In the genomic region with DNA sequence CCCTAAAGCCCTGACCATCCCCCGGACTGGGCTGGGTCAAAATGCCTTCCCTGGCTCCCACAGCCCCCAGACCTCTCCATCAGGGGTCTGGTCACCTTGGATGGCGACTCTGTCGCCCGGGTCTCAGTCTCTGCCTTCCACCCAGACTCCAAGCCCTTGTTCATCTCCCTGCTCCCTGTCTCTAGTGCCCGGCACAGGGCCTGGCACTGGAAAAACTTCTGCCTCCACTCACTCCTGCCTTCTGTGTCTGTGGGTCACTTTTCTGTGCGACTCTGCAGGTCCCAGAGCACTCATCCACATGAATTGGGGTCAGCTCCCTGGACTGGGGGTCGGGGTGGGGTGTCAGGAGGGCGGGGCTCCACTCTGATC, we compare ENCODE assay signal across 9 cellular contexts. TPM values are rescaled to one million over a fixed set of nuclear protein-coding genes. Genes with fewer than 3 reads are reported as not detected.
DNase-seq lines count a peak whose midpoint lies in the region; ATAC-seq and TF ChIP-seq lines count a peak whose summit lies in the region.
"Had no signal": no experiment of that assay in that cellular context is flagged by ENCODE, and none has a peak within 500 bp of the region (broad histone marks: within the 10 kb centered on the region; RNA-seq: fewer than 3 reads in every experiment).

No MANE protein-coding gene starts in this region.

- H3K27me3 ChIP-seq in MG63: no peaks in the 10 kb centered on the region
- no peaks in the 10 kb centered on the region for H3K27me3 ChIP-seq in naive thymus-derived CD4-positive, alpha-beta T cell (ENCODE audit: control insufficient read depth in 2 of 2, insufficient read depth in 2 of 2, low read length in 2 of 2)

- peaks cover 41% of the 10 kb centered on the region for H3K4me1 Mint-ChIP-seq in dendritic cell treated with granulocyte-macrophage colony-stimulating factor and Interleukin-4, amounts not matched to agents 40 ng/mL and 50 ng/mL, for 4 days (ENCODE audit: low read depth)
- H3K4me1 Mint-ChIP-seq in naive thymus-derived CD4-positive, alpha-beta T cell: peaks cover 14 to 72% (median 58%) of the 10 kb centered on the region in 7 donors

- H3K9me3 ChIP-seq in MG63: no peaks in the 10 kb centered on the region
- no peaks in the 10 kb centered on the region for H3K9me3 ChIP-seq in naive thymus-derived CD4-positive, alpha-beta T cell (ENCODE audit: control insufficient read depth in 2 of 3, low read length in 3 of 3)

- peak overlapping the region; percentile 98 for H3K27ac Mint-ChIP-seq in dendritic cell treated with granulocyte-macrophage colony-stimulating factor and Interleukin-4, amounts not matched to agents 40 ng/mL and 50 ng/mL, for 4 days
- peak overlapping the region; percentile 81 to 93 (median 87) for H3K27ac Mint-ChIP-seq in naive thymus-derived CD4-positive, alpha-beta T cell

- POLR2A ChIA-PET in naive thymus-derived CD4-positive, alpha-beta T cell (lab: Charles Lee): interaction anchor here (0.7 to 4.7 kb wide), 5 partner anchors 10 to 133 kb away, joined by 3 to 40 read pairs (median 3); partner anchors contain the start of gene ZNF444

- H3K36me3 ChIP-seq in MG63: peaks cover 43% of the 10 kb centered on the region
- peaks cover 0 to 4% (median 0%) of the 10 kb centered on the region in 3 experiments for H3K36me3 ChIP-seq in naive thymus-derived CD4-positive, alpha-beta T cell (ENCODE audit: control insufficient read depth in 2 of 3, insufficient read depth in 3 of 3, low read length in 3 of 3)

- H3K4me3 ChIP-seq in AG09309 (ENCODE audit: control insufficient read depth, low read depth, low read length): peak overlapping the region; percentile 58
- peak overlapping the region; percentile 100 for H3K4me3 ChIP-seq in MG63
- peak overlapping the region; percentile 37 for H3K4me3 ChIP-seq in naive thymus-derived CD4-positive, alpha-beta T cell (ENCODE audit: low read length)

- no peaks in the 10 kb centered on the region for H3K27me3 Mint-ChIP-seq in dendritic cell treated with granulocyte-macrophage colony-stimulating factor and Interleukin-4, amounts not matched to agents 40 ng/mL and 50 ng/mL, for 4 days
- H3K27me3 Mint-ChIP-seq in naive thymus-derived CD4-positive, alpha-beta T cell: no peaks in the 10 kb centered on the region

- H3K4me1 ChIP-seq in naive thymus-derived CD4-positive, alpha-beta T cell (ENCODE audit: control insufficient read depth in 2 of 2, insufficient read depth in 2 of 2, low read length in 2 of 2): peaks cover 8 to 21% of the 10 kb centered on the region in 2 donors

- peaks cover 55% of the 10 kb centered on the region for H3K36me3 Mint-ChIP-seq in dendritic cell treated with granulocyte-macrophage colony-stimulating factor and Interleukin-4, amounts not matched to agents 40 ng/mL and 50 ng/mL, for 4 days (ENCODE audit: low read depth)
- H3K36me3 Mint-ChIP-seq in naive thymus-derived CD4-positive, alpha-beta T cell: peaks cover 0 to 5% (median 0%) of the 10 kb centered on the region in 5 donors

- peak overlapping the region; percentile 77 for H3K27ac ChIP-seq in naive thymus-derived CD4-positive, alpha-beta T cell (ENCODE audit: low read depth, low read length)

- intact Hi-C loops in dendritic cell treated with granulocyte-macrophage colony-stimulating factor and Interleukin-4, amounts not matched to agents 40 ng/mL and 50 ng/mL, for 4 days (cut with micrococcal nuclease): no loop called here
- intact Hi-C loops in naive thymus-derived CD4-positive, alpha-beta T cell (cut with micrococcal nuclease): loop anchor here (1.0 to 5.0 kb wide), 3 partner anchors 15 to 1003 kb away; partner anchors contain the start of gene PPP1R12C (in 1 of the 2)

- peak overlapping the region; percentile 95 for H3K4me3 Mint-ChIP-seq in dendritic cell treated with granulocyte-macrophage colony-stimulating factor and Interleukin-4, amounts not matched to agents 40 ng/mL and 50 ng/mL, for 4 days
- H3K4me3 Mint-ChIP-seq in naive thymus-derived CD4-positive, alpha-beta T cell: peak overlapping the region; percentile 65 to 90 (median 76)

- CTCF ChIA-PET in naive thymus-derived CD4-positive, alpha-beta T cell (lab: Charles Lee): no interaction called here

- no peak for TF ChIP-seq CTCF in AG09309 (IDR thresholded peaks at IDR 0.05; ENCODE audit: control insufficient read depth, insufficient read depth, low read depth, low read length, missing control alignments)

- ATAC-seq in naive thymus-derived CD4-positive, alpha-beta T cell: no peak
- ATAC-seq in GM21390 (IDR thresholded peaks at IDR 0.05; ENCODE audit: unreplicated experiment) (no peak), HG03108 (IDR thresholded peaks at IDR 0.05; ENCODE audit: unreplicated experiment) (no peak), HG02870 (IDR thresholded peaks at IDR 0.05; ENCODE audit: unreplicated experiment) (no peak)

- H3K9me3 Mint-ChIP-seq in dendritic cell treated with granulocyte-macrophage colony-stimulating factor and Interleukin-4, amounts not matched to agents 40 ng/mL and 50 ng/mL, for 4 days: no peaks in the 10 kb centered on the region
- peaks cover 0 to 2% (median 0%) of the 10 kb centered on the region in 11 donors for H3K9me3 Mint-ChIP-seq in naive thymus-derived CD4-positive, alpha-beta T cell

- DNase-seq in AG09309 (ENCODE audit: low read depth) (no peak), MG63 (no peak), iPS-NIHi7 (ENCODE audit: extremely low spot score) (no peak)
- no peak for DNase-seq in naive thymus-derived CD4-positive, alpha-beta T cell

RNA-seq across cellular contexts. Expression of gene ZNF787, which starts 1.1 kb away (rescaled TPM):
- total RNA-seq in MG63 (2014; rRNA removed; shearing (Covaris generic); ENCODE audit: low replicate concordance): 31.8 and 103 TPM in 2 replicates
- 10 to 100 TPM; 19.7 to 41.2 (median 33.0) TPM for total RNA-seq in naive thymus-derived CD4-positive, alpha-beta T cell
- 1 to 10 TPM; 1.5 to 2.4 TPM for polyA plus RNA-seq in naive thymus-derived CD4-positive, alpha-beta T cell

RNA-seq across cellular contexts. Expression of gene ZNF444, which starts 21.1 kb away (rescaled TPM):
- 11.6 and 23.8 TPM in 2 replicates for total RNA-seq in MG63 (2014; rRNA removed; shearing (Covaris generic); ENCODE audit: low replicate concordance)
- 10 to 100 TPM; 22.2 to 49.6 (median 35.7) TPM for total RNA-seq in naive thymus-derived CD4-positive, alpha-beta T cell
- polyA plus RNA-seq in naive thymus-derived CD4-positive, alpha-beta T cell: 10 to 100 TPM; 15.9 to 35.3 TPM

RNA-seq across cellular contexts. Expression of gene GALP, which starts 55.8 kb away (rescaled TPM):
- total RNA-seq in MG63 (2014; rRNA removed; shearing (Covaris generic); ENCODE audit: low replicate concordance): not detected in 2 replicates
- total RNA-seq in naive thymus-derived CD4-positive, alpha-beta T cell: not detected
- not detected for polyA plus RNA-seq in naive thymus-derived CD4-positive, alpha-beta T cell
- total RNA-seq: RPMI7951 had no signal

Comparison
In these comparisons a context has a peak if more than half of its experiments do, and no peak if none do; other contexts are left out.
1. H3K4me3 ChIP-seq: peak in every context shown above with its lines; median percentile 100 in MG63; 58 in AG09309; 37 in naive thymus-derived CD4-positive, alpha-beta T cell.